In the genomic region with DNA sequence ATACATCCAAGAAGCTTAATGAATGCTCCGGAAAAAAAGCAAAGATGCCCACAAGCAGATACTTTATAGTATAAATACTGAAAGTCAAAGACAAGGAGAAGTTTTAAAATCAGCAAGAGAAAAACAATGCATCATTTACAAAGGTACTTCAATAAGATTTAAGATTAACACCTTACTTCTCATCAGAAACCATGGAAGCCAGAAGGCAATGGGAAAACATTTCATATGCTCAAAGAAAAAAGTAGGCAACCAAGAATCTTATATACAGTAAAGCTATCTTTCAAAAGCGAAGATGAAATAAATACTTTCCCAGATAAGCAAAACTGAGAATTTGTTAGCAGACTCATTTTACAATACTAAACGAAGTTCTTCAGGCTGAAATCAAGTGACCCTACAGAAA, we compare ENCODE assay signal across 18 cellular contexts.
"Had no signal": no experiment of that assay in that cellular context is flagged by ENCODE, and none has a peak within 500 bp of the region (broad histone marks: within the 10 kb centered on the region; RNA-seq: fewer than 3 reads in every experiment).

No MANE protein-coding gene starts in this region.

- H3K27me3 ChIP-seq: esophagus muscularis mucosa, foreskin keratinocyte, sigmoid colon, transverse colon had no signal

- H3K4me3 Mint-ChIP-seq: activated naive CD4-positive, alpha-beta T cell treated with anti-CD3 and anti-CD28 coated beads, Interleukin-2, amount 50 U/mL, for 24 hours; stimulated activated naive B cell treated with anti-CD40 and anti-IgM and Interleukin-4, amounts not matched to agents 10 μg/mL and 1 μg/mL and 100 μg/mL, for 72 hours had no signal

- H3K27ac ChIP-seq: esophagus muscularis mucosa, foreskin keratinocyte, sigmoid colon, transverse colon had no signal

- ATAC-seq: foreskin keratinocyte; left lobe of liver; natural killer cell treated with Interleukin-12 subunit alpha and Interleukin-12 subunit beta and Interleukin-15 and Interleukin-18, amount 100 ng/mL, for 72 hours; stimulated activated naive B cell treated with anti-CD40 and anti-IgM and Interleukin-4, amounts not matched to agents 10 μg/mL and 1 μg/mL and 100 μg/mL, for 72 hours had no signal

- H3K27me3 Mint-ChIP-seq: activated naive CD4-positive, alpha-beta T cell treated with anti-CD3 and anti-CD28 coated beads, Interleukin-2, amount 50 U/mL, for 24 hours; natural killer cell treated with Interleukin-12 subunit alpha and Interleukin-12 subunit beta and Interleukin-15 and Interleukin-18, amount 100 ng/mL, for 72 hours; progenitor cell of endocrine pancreas; stimulated activated naive B cell treated with anti-CD40 and anti-IgM and Interleukin-4, amounts not matched to agents 10 μg/mL and 1 μg/mL and 100 μg/mL, for 72 hours had no signal

- DNase-seq: activated CD4-positive, alpha-beta T cell treated with anti-CD3 and anti-CD28 coated beads, Interleukin-2, amount 50 U/mL, for 4 hours; activated CD4-positive, CD25-positive, alpha-beta regulatory T cell treated with anti-CD3 and anti-CD28 coated beads, Interleukin-2, amount 50 U/mL, for 72 hours; activated T-cell treated with anti-CD3 and anti-CD28 coated beads, Interleukin-2, amount 50 U/mL, for 1 hour; head of caudate nucleus; nucleus accumbens; sigmoid colon; stimulated activated CD4-positive, alpha-beta T cell treated with anti-CD3 and anti-CD28 coated beads, Interleukin-2, amount 100 ng/mL, for 24 hours; stimulated activated naive B cell treated with anti-CD40 and anti-IgM and Interleukin-4, amounts not matched to agents 10 μg/mL and 1 μg/mL and 100 μg/mL, for 72 hours; transverse colon had no signal

- H3K27ac Mint-ChIP-seq: activated naive CD4-positive, alpha-beta T cell treated with anti-CD3 and anti-CD28 coated beads, Interleukin-2, amount 50 U/mL, for 24 hours; progenitor cell of endocrine pancreas had no signal

- FAIRE-seq: bronchial epithelial cell, islet of Langerhans, TTC549 had no signal

- H3K4me1 ChIP-seq: foreskin keratinocyte, sigmoid colon, transverse colon had no signal

- H3K4me3 ChIP-seq: esophagus muscularis mucosa, sigmoid colon, transverse colon had no signal
